Comparison of ENCODE assay signal across 18 cellular contexts in genomic region chr3:29255854-29256696, GRCh38. TPM values are rescaled to one million over a fixed set of nuclear protein-coding genes. Genes with fewer than 3 reads are reported as not detected.
DNase-seq lines count a peak whose midpoint lies in the region; ATAC-seq, FAIRE-seq and TF ChIP-seq lines count a peak whose summit lies in the region.
"Had no signal": no experiment of that assay in that cellular context is flagged by ENCODE, and none has a peak within 500 bp of the region (broad histone marks: within the 10 kb centered on the region; RNA-seq: fewer than 3 reads in every experiment).

No MANE protein-coding gene starts in this region.

- CTCF ChIA-PET in IMR-90 (lab: Yijun Ruan, JAX) (interaction anchor here (0.7 to 0.9 kb wide), 2 partner anchors 63 to 190 kb away, joined by 4 read pairs; no protein-coding TSS in a partner anchor), GM12878 (lab: Yijun Ruan, JAX) (no interaction called here)

- H4K5ac ChIP-seq in IMR-90 (ENCODE audit: low read depth, low read length): no peak overlapping the region

- no peaks in the 10 kb centered on the region for H3K79me1 ChIP-seq in IMR-90 (ENCODE audit: low read depth in 1 of 2, low read length in 2 of 2)

- H3K27me3 Mint-ChIP-seq in activated T-cell treated with anti-CD3 and anti-CD28 coated beads, Interleukin-2, amount 50 U/mL, for 72 hours (ENCODE audit: low read depth): no peaks in the 10 kb centered on the region
- H3K27me3 Mint-ChIP-seq: stimulated activated naive CD8-positive, alpha-beta T cell treated with anti-CD3 and anti-CD28 coated beads, Interleukin-15, Interleukin-2, amounts not matched to agents 100 ng/mL and 50 ng/mL, for 24 hours had no signal

- H3K4me1 Mint-ChIP-seq in stimulated activated effector memory CD8-positive, alpha-beta T cell treated with anti-CD3 and anti-CD28 coated beads, Interleukin-12 subunit alpha, Interleukin-12 subunit beta, amount 100 ng/mL, for 72 hours: no peaks in the 10 kb centered on the region
- H3K4me1 Mint-ChIP-seq in activated T-cell treated with anti-CD3 and anti-CD28 coated beads, Interleukin-2, amount 50 U/mL, for 72 hours (ENCODE audit: low read depth): no peaks in the 10 kb centered on the region

- POLR2A ChIA-PET in IMR-90 (lab: Charles Lee; ENCODE audit: unreplicated experiment): no interaction called here
- POLR2A ChIA-PET in GM12878 (lab: Charles Lee): interaction anchor here (0.7 kb wide), 1 partner anchor 19 kb away, joined by 6 read pairs; no protein-coding TSS in a partner anchor

- ATAC-seq in GM21515 (IDR thresholded peaks at IDR 0.05; ENCODE audit: unreplicated experiment): peak; percentile 68
- ATAC-seq in IMR-90 (ENCODE audit: low read depth): peak; percentile 81
- ATAC-seq in GM12878: peak; percentile 63
- ATAC-seq in stimulated activated effector memory CD8-positive, alpha-beta T cell treated with anti-CD3 and anti-CD28 coated beads, Interleukin-12 subunit alpha, Interleukin-12 subunit beta, amount 100 ng/mL, for 72 hours: peak; percentile 63
- ATAC-seq in activated T-cell treated with anti-CD3 and anti-CD28 coated beads, Interleukin-2, amount 50 U/mL, for 72 hours (replicated peaks in 1 of 2): no peak

- no peaks in the 10 kb centered on the region for H3K9me3 ChIP-seq in IMR-90 (ENCODE audit: control insufficient read depth, insufficient read depth, low read length)
- H3K9me3 ChIP-seq in GM12878 (replicated peaks; ENCODE audit: control insufficient read depth, insufficient read depth, low read length): no peaks in the 10 kb centered on the region
- H3K9me3 ChIP-seq: uterus had no signal

- H4K8ac ChIP-seq in IMR-90 (ENCODE audit: low read depth in 2 of 2, low read length in 2 of 2): 0 out of 4 replicates have a peak overlapping the region, but pooled peaks of 1 of the 2 experiments have one; percentile 0

- RAD21 ChIA-PET in GM12878 (lab: Charles Lee; ENCODE audit: unreplicated experiment): interaction anchor here (0.6 kb wide), 1 partner anchor 24 kb away, joined by 5 read pairs; no protein-coding TSS in a partner anchor

- WGBS in IMR-90 (ENCODE audit: extremely low coverage in 2 of 2, insufficient read length in 1 of 2), 2 experiments: no CpG with 5 or more reads among the region's 5 CpGs
- WGBS in GM12878 (ENCODE audit: insufficient coverage, insufficient replicate concordance, low lambda C conversion rate, missing lambda C conversion rate): 9% methylated on average over 5 of the region's 5 CpGs

- no peaks in the 10 kb centered on the region for H3K4me1 ChIP-seq in IMR-90 (ENCODE audit: control insufficient read depth, insufficient read depth, low read length)
- no peaks in the 10 kb centered on the region for H3K4me1 ChIP-seq in GM12878 (ENCODE audit: control insufficient read depth, insufficient read depth, low read length)
- H3K4me1 ChIP-seq: uterus had no signal

- H3K23ac ChIP-seq in IMR-90 (ENCODE audit: low read depth, low read length): no peak overlapping the region

- intact Hi-C loops in IMR-90 (cut with micrococcal nuclease): no loop called here
- intact Hi-C loops in GM12878 (cut with micrococcal nuclease; ENCODE audit: unreplicated experiment): no loop called here

- peak overlapping the region; percentile 24; the same call in 1 of the 2 replicates for H2AK5ac ChIP-seq in IMR-90 (ENCODE audit: low read depth, low read length)

- SMC1A ChIA-PET in GM12878 (lab: Charles Lee; ENCODE audit: uncharacterized antibody, unreplicated experiment): interaction anchor here (0.9 kb wide), 2 partner anchors 10 to 26 kb away, joined by 3 to 4 read pairs; no protein-coding TSS in a partner anchor

- H2AK9ac ChIP-seq in IMR-90 (replicated peaks; ENCODE audit: low read depth, low read length, poor library complexity): no peak overlapping the region

- H3K9me1 ChIP-seq in IMR-90 (ENCODE audit: insufficient read depth, low read length): no peaks in the 10 kb centered on the region

- dilution Hi-C loops in IMR-90 (cut with HindIII; ENCODE audit: low sequenced_read_pairs, unreplicated experiment): no loop called here

- TF ChIP-seq CTCF in IMR-90 (conservative IDR thresholded peaks at IDR 0.05; ENCODE audit: low read depth, low read length) (no peak), GM12878 (IDR thresholded peaks at IDR 0.05 in 2 of 3, conservative IDR thresholded peaks at IDR 0.05 in 1 of 3; ENCODE audit: control insufficient read depth in 2 of 3, extremely low read depth in 1 of 3, insufficient read depth in 1 of 3, low read depth in 3 of 3, low read length in 3 of 3) (no peak)

- H3K27me3 ChIP-seq in IMR-90 (ENCODE audit: control insufficient read depth, insufficient read depth, low read length) (no peaks in the 10 kb centered on the region), GM12878 (replicated peaks in 1 of 2; ENCODE audit: control insufficient read depth in 2 of 2, insufficient read depth in 2 of 2, low read length in 1 of 2) (no peaks in the 10 kb centered on the region; a peak in 1 of 4 replicates)
- H3K27me3 ChIP-seq: uterus had no signal

- H2BK20ac ChIP-seq in IMR-90 (ENCODE audit: low read depth, low read length): peak overlapping the region; percentile 20; the same call in 1 of the 2 replicates

- BruUV-seq in IMR-90 (replicated peaks; lab: Mats Ljungman, UMichigan): no TSS peak
- BruUV-seq in GM12878 (replicated peaks; lab: Mats Ljungman, UMichigan): no TSS peak

- no peak overlapping the region for H2BK120ac ChIP-seq in IMR-90 (ENCODE audit: low read depth, low read length)

- no peak overlapping the region for H2BK5ac ChIP-seq in IMR-90 (ENCODE audit: low read depth, low read length, poor library complexity, severe bottlenecking)

- H3K4me3 ChIP-seq in IMR-90 (ENCODE audit: insufficient read depth, low read depth, low read length) (no peak overlapping the region), GM12878 (no peak overlapping the region)
- H3K4me3 ChIP-seq: uterus had no signal

- H3K4me2 ChIP-seq in IMR-90 (ENCODE audit: low read depth, low read length) (no peak overlapping the region), GM12878 (ENCODE audit: control insufficient read depth, insufficient read depth) (no peak overlapping the region)

- H2BK15ac ChIP-seq in IMR-90 (ENCODE audit: low read depth, low read length): no peak overlapping the region; the same call in 2 of the 3 replicates

- 0 out of 4 replicates have a peak, but pooled peaks of 1 of the 2 experiments have one; percentile 13 for TF ChIP-seq EP300 in GM12878 (IDR thresholded peaks at IDR 0.05; ENCODE audit: borderline replicate concordance in 1 of 2, control insufficient read depth in 1 of 2, low read depth in 2 of 2, low read length in 2 of 2)

- H3K4ac ChIP-seq in IMR-90 (ENCODE audit: low read depth, low read length): no peak overlapping the region

- H3K27ac ChIP-seq in IMR-90 (ENCODE audit: insufficient read depth, low read length): no peak overlapping the region
- no peak overlapping the region for H3K27ac ChIP-seq in GM12878 (ENCODE audit: control insufficient read depth, insufficient read depth)
- H3K27ac ChIP-seq: C4-2B, uterus had no signal

- no peak overlapping the region for H4K91ac ChIP-seq in IMR-90 (ENCODE audit: insufficient read depth, low read depth, low read length)

- no peaks in the 10 kb centered on the region for H3K36me3 Mint-ChIP-seq in stimulated activated effector memory CD8-positive, alpha-beta T cell treated with anti-CD3 and anti-CD28 coated beads, Interleukin-12 subunit alpha, Interleukin-12 subunit beta, amount 100 ng/mL, for 72 hours
- H3K36me3 Mint-ChIP-seq in activated T-cell treated with anti-CD3 and anti-CD28 coated beads, Interleukin-2, amount 50 U/mL, for 72 hours (ENCODE audit: insufficient read depth in 2 of 2): no peaks in the 10 kb centered on the region

- H3K18ac ChIP-seq in IMR-90 (ENCODE audit: low read depth, low read length): no peak overlapping the region

- peak; percentile 54 for FAIRE-seq in GM12878 (lab: Jason Lieb, UNC)
- FAIRE-seq: GM18507 had no signal

- H3K79me2 ChIP-seq in GM12878 (ENCODE audit: control insufficient read depth, insufficient read depth, low read length): no peaks in the 10 kb centered on the region

- H3K27ac Mint-ChIP-seq in stimulated activated effector memory CD8-positive, alpha-beta T cell treated with anti-CD3 and anti-CD28 coated beads, Interleukin-12 subunit alpha, Interleukin-12 subunit beta, amount 100 ng/mL, for 72 hours: no peak overlapping the region
- no peak overlapping the region for H3K27ac Mint-ChIP-seq in activated T-cell treated with anti-CD3 and anti-CD28 coated beads, Interleukin-2, amount 50 U/mL, for 72 hours
- H3K27ac Mint-ChIP-seq: activated T-helper 1 cell treated with anti-CD3 and anti-CD28 coated beads, Interleukin-12 subunit alpha, Interleukin-12 subunit beta, Interleukin-2, Interleukin-4 antibody, amounts not matched to agents 30 ng/mL and 10 ng/mL and 1 ng/mL, durations not matched to agents 14 hours and 24 hours and 36 hours; stimulated activated naive CD8-positive, alpha-beta T cell treated with anti-CD3 and anti-CD28 coated beads, Interleukin-15, Interleukin-2, amounts not matched to agents 100 ng/mL and 50 ng/mL, for 24 hours had no signal

- H3K9ac ChIP-seq in IMR-90 (ENCODE audit: low read depth, low read length) (no peak overlapping the region), GM12878 (ENCODE audit: control insufficient read depth, insufficient read depth, low read length) (no peak overlapping the region)

- DNase-seq in IMR-90 (peak; percentile 76), GM12878 (ENCODE audit: low read depth, low spot score) (no peak)
- DNase-seq in stimulated activated effector memory CD8-positive, alpha-beta T cell treated with anti-CD3 and anti-CD28 coated beads, Interleukin-12 subunit alpha, Interleukin-12 subunit beta, amount 100 ng/mL, for 72 hours (ENCODE audit: low spot score in 2 of 2): no peak
- no peak for DNase-seq in activated T-cell treated with anti-CD3 and anti-CD28 coated beads, Interleukin-2, amount 50 U/mL, for 72 hours
- no peak for DNase-seq in stimulated activated CD4-positive, alpha-beta T cell treated with anti-CD3 and anti-CD28 coated beads, Interleukin-4, amount 100 ng/mL, for 1 hour
- DNase-seq in central memory CD4-positive, alpha-beta T cell: no peak
- DNase-seq: amygdala, dermis blood vessel endothelial cell, GDM1, NCI-H1092, NCI-H510A, RPMI8226, uterus had no signal

- no peak for TF ChIP-seq POLR2A in IMR-90 (IDR thresholded peaks at IDR 0.05; ENCODE audit: low read depth, low read length)
- no peak for TF ChIP-seq POLR2A in GM12878 (IDR thresholded peaks at IDR 0.05; ENCODE audit: low read depth, low read length)

- no peaks in the 10 kb centered on the region for H4K20me1 ChIP-seq in IMR-90 (ENCODE audit: insufficient read depth, low read length)
- H4K20me1 ChIP-seq in GM12878 (ENCODE audit: control insufficient read depth, insufficient read depth): no peaks in the 10 kb centered on the region

- H3K36me3 ChIP-seq in IMR-90 (ENCODE audit: control insufficient read depth, insufficient read depth, low read length) (no peaks in the 10 kb centered on the region), GM12878 (ENCODE audit: control insufficient read depth in 2 of 2, insufficient read depth in 2 of 2, low read length in 1 of 2) (no peaks in the 10 kb centered on the region)
- H3K36me3 ChIP-seq: uterus had no signal

- peaks cover 3% of the 10 kb centered on the region for H3K9me3 Mint-ChIP-seq in stimulated activated effector memory CD8-positive, alpha-beta T cell treated with anti-CD3 and anti-CD28 coated beads, Interleukin-12 subunit alpha, Interleukin-12 subunit beta, amount 100 ng/mL, for 72 hours
- H3K9me3 Mint-ChIP-seq in activated T-cell treated with anti-CD3 and anti-CD28 coated beads, Interleukin-2, amount 50 U/mL, for 72 hours: no peaks in the 10 kb centered on the region
- H3K9me3 Mint-ChIP-seq: stimulated activated naive CD8-positive, alpha-beta T cell treated with anti-CD3 and anti-CD28 coated beads, Interleukin-15, Interleukin-2, amounts not matched to agents 100 ng/mL and 50 ng/mL, for 24 hours had no signal

- H3K14ac ChIP-seq in IMR-90 (replicated peaks; ENCODE audit: low read depth, low read length): no peak overlapping the region

- H3K56ac ChIP-seq in IMR-90 (ENCODE audit: extremely low read depth, insufficient read depth, low read length): no peak overlapping the region

- no peak overlapping the region for H2AFZ ChIP-seq in IMR-90 (replicated peaks; ENCODE audit: low read length, poor library complexity)
- H2AFZ ChIP-seq in GM12878 (ENCODE audit: control insufficient read depth, low read depth, low read length): no peak overlapping the region

- in situ Hi-C loops in IMR-90 (cut with MboI; ENCODE audit: low sequenced_read_pairs) (no loop called here), GM12878 (cut with MboI) (no loop called here)

- H3K4me3 Mint-ChIP-seq in stimulated activated effector memory CD8-positive, alpha-beta T cell treated with anti-CD3 and anti-CD28 coated beads, Interleukin-12 subunit alpha, Interleukin-12 subunit beta, amount 100 ng/mL, for 72 hours: no peak overlapping the region
- H3K4me3 Mint-ChIP-seq in activated T-cell treated with anti-CD3 and anti-CD28 coated beads, Interleukin-2, amount 50 U/mL, for 72 hours: no peak overlapping the region
- H3K4me3 Mint-ChIP-seq: activated T-helper 1 cell treated with anti-CD3 and anti-CD28 coated beads, Interleukin-12 subunit alpha, Interleukin-12 subunit beta, Interleukin-2, Interleukin-4 antibody, amounts not matched to agents 30 ng/mL and 10 ng/mL and 1 ng/mL, durations not matched to agents 14 hours and 24 hours and 36 hours; stimulated activated naive CD8-positive, alpha-beta T cell treated with anti-CD3 and anti-CD28 coated beads, Interleukin-15, Interleukin-2, amounts not matched to agents 100 ng/mL and 50 ng/mL, for 24 hours had no signal

- TF ChIP-seq RAD21 in IMR-90 (IDR thresholded peaks at IDR 0.05; ENCODE audit: low read length): no peak
- TF ChIP-seq RAD21 in GM12878 (IDR thresholded peaks at IDR 0.05; ENCODE audit: insufficient read depth, low read depth, low read length): no peak

RNA-seq across cellular contexts. Expression of gene RBMS3, which starts 24.8 kb away (rescaled TPM):
- 110 and 127 TPM in 2 replicates for total RNA-seq in IMR-90 (2012; rRNA removed)
- 15.2 and 17.1 TPM in 2 replicates for polyA plus RNA-seq in IMR-90 (2012; rRNA removed)
- polyA plus RNA-seq in IMR-90 (2012; cell fraction: cytosol; rRNA removed): 4.3 and 5.0 TPM in 2 replicates
- polyA plus RNA-seq in IMR-90 (2012; cell fraction: nucleus; rRNA removed; ENCODE audit: low replicate concordance): 10.2 and 28.8 TPM in 2 replicates
- 56.8 and 65.8 TPM in 2 replicates for total RNA-seq in GM12878 (2013; cell fraction: nucleolus; rRNA removed)
- total RNA-seq in GM12878 (2014; rRNA removed): 3.8 and 4.8 TPM in 2 replicates
- total RNA-seq in GM12878 (2014; rRNA removed; fragmentation: Illumina TruSeq; extraction: Trizol): 3.1 and 4.2 TPM in 2 replicates
- total RNA-seq in GM12878 (2021): 3.4 and 4.4 TPM in 2 replicates
- 0.67 TPM for polyA plus RNA-seq in GM12878 (2011; ENCODE audit: low read depth)
- polyA plus RNA-seq in GM12878 (2011; rRNA removed): 4.0 and 4.7 TPM in 2 replicates
- 3.5 and 4.0 TPM in 2 replicates for polyA plus RNA-seq in GM12878 (2011; cell fraction: cytosol; rRNA removed)
- 9.4 and 12.8 TPM in 2 replicates for polyA plus RNA-seq in GM12878 (2011; cell fraction: nucleus; rRNA removed)
- polyA plus RNA-seq in GM12878 (2012): 1.8 and 2.0 TPM in 2 replicates
- polyA plus RNA-seq in GM12878 (2014; fragmentation: Illumina TruSeq; extraction: Trizol): 1.3 and 1.7 TPM in 2 replicates
- 1 to 10 TPM; 1.3 to 4.3 TPM for polyA plus RNA-seq in GM12878 (2014; fragmentation: Nextera tagmentation; extraction: Ambion mirVana)
- 0.79 and 1.3 TPM in 2 replicates for polyA plus RNA-seq in GM12878 (2014; rRNA removed)
- 1 to 10 TPM; 1.3 to 3.0 TPM for polyA plus RNA-seq in GM12878 (2016; fragmentation: Nextera tagmentation; extraction: Ambion mirVana)
- polyA minus RNA-seq in GM12878 (2011; rRNA and poly(A)+ RNA removed): 31.4 and 38.2 TPM in 2 replicates
- polyA minus RNA-seq in GM12878 (2011; cell fraction: cytosol; rRNA and poly(A)+ RNA removed): 6.5 and 7.1 TPM in 2 replicates
- 30.6 and 45.5 TPM in 2 replicates for polyA minus RNA-seq in GM12878 (2011; cell fraction: nucleus; rRNA and poly(A)+ RNA removed)
- 1 to 10 TPM; 2.5 to 3.0 TPM for total RNA-seq in activated T-cell treated with anti-CD3 and anti-CD28 coated beads, Interleukin-2, amount 50 U/mL, for 72 hours

Comparison
In these comparisons a context has a peak if more than half of its experiments do, and no peak if none do; other contexts are left out.
1. ATAC-seq: peak in GM21515 (single experiment), IMR-90 (single experiment), GM12878 (single experiment) and stimulated activated effector memory CD8-positive, alpha-beta T cell treated with anti-CD3 and anti-CD28 coated beads, Interleukin-12 subunit alpha, Interleukin-12 subunit beta, amount 100 ng/mL, for 72 hours (single experiment); none in activated T-cell treated with anti-CD3 and anti-CD28 coated beads, Interleukin-2, amount 50 U/mL, for 72 hours (0 of 2).